ENCODE assay signal across 17 cellular contexts in the genomic region with DNA sequence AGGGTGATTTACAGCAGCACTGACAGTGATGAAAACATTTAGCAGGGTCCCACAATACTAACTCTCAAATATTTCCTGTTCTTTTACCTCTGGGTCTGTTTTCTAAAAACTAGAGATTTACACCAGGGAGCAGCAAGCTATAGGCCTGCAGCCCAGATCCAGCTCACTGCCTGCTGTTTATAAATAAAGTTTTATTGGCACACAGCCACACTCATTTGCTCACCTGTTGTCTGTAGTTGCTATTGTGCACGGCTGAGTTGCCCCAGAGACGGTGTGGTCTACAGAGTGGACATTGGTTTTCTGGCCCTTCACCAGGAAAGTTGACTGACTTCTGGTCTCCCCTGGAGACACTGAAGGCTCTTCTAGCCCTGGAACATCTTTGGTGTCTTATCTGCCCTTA. TPM values are rescaled to one million over a fixed set of nuclear protein-coding genes. Genes with fewer than 3 reads are reported as not detected.
A peak's percentile ranks its signal among the peaks of the same experiment; 100 is the strongest.
DNase-seq lines count a peak whose midpoint lies in the region; TF ChIP-seq lines count a peak whose summit lies in the region.
"Had no signal": no experiment of that assay in that cellular context is flagged by ENCODE, and none has a peak within 500 bp of the region (broad histone marks: within the 10 kb centered on the region; RNA-seq: fewer than 3 reads in every experiment).

No MANE protein-coding gene starts in this region.

- no peaks in the 10 kb centered on the region for H3K4me1 ChIP-seq in HEK293 (ENCODE audit: control insufficient read depth, insufficient read depth, low read length)
- H3K4me1 ChIP-seq in spleen: no peaks in the 10 kb centered on the region
- H3K4me1 ChIP-seq in colonic mucosa: no peaks in the 10 kb centered on the region
- H3K4me1 ChIP-seq: BE2C, HAP-1 had no signal

- POLR2A ChIA-PET in HEK293 (lab: Yijun Ruan, JAX): no interaction called here

- WGBS in spleen, 5 donors: 88 to 97% (median 93%) methylated on average over 2 of the region's 2 CpGs

- no peak overlapping the region for H3K27ac ChIP-seq in HEK293 (ENCODE audit: extremely low read depth, low read depth, low read length)
- no peak overlapping the region for H3K27ac ChIP-seq in spleen
- H3K27ac ChIP-seq in colonic mucosa: no peak overlapping the region
- H3K27ac ChIP-seq: GM23248 had no signal

- intact Hi-C loops in spleen (cut with DNase I; ENCODE audit: low total_unique reads): no loop called here
- intact Hi-C loops in colonic mucosa (cut with DNase I): no loop called here

- DNase-seq in LHCN-M2 (ENCODE audit: low read depth): peak; percentile 7
- DNase-seq in myocyte (ENCODE audit: low read depth): peak; percentile 15
- no peak for DNase-seq in spleen
- DNase-seq in activated CD8-positive, alpha-beta memory T cell treated with anti-CD3 and anti-CD28 coated beads, Interleukin-2, amount 50 U/mL, for 4 hours: no peak
- DNase-seq in colonic mucosa: no peak
- DNase-seq: ACHN; BE2C; C1 segment of cervical spinal cord; CD4-positive, CD25-positive, alpha-beta regulatory T cell; CD8-positive, alpha-beta memory T cell; COR-L47; DMS 273 treated with DMSO at 0.1 percent for 48 hours; DMS53; GM23248; IMR-90 had no signal

- H3K36me3 ChIP-seq in HEK293 (ENCODE audit: control insufficient read depth in 2 of 2, insufficient read depth in 1 of 2, low read length in 2 of 2) (peaks cover 13 to 92% of the 10 kb centered on the region in 2 experiments), spleen (peaks cover 0 to 100% (median 89%) of the 10 kb centered on the region in 6 donors), colonic mucosa (peaks cover 17% of the 10 kb centered on the region)

- CTCF ChIA-PET in HEK293 (lab: Yijun Ruan, JAX): no interaction called here

- H3K9ac ChIP-seq in colonic mucosa (ENCODE audit: low read depth in 2 of 2, low read length in 2 of 2): no peak overlapping the region
- H3K9ac ChIP-seq: GM23248 had no signal

- H3K9me3 ChIP-seq in HEK293 (ENCODE audit: control insufficient read depth, insufficient read depth, low read depth, low read length) (no peaks in the 10 kb centered on the region), spleen (no peaks in the 10 kb centered on the region), colonic mucosa (no peaks in the 10 kb centered on the region)
- H3K9me3 ChIP-seq: BE2C, HAP-1 had no signal

- no peak for TF ChIP-seq CTCF in HEK293 (tag by site-specific recombination; IDR thresholded peaks at IDR 0.05)
- no peak for TF ChIP-seq CTCF in spleen (IDR thresholded peaks at IDR 0.05 in 8 of 11, conservative IDR thresholded peaks at IDR 0.05 in 3 of 11)
- TF ChIP-seq CTCF in colonic mucosa (IDR thresholded peaks at IDR 0.05): no peak

- no peak for TF ChIP-seq POLR2A in spleen (IDR thresholded peaks at IDR 0.05)

- H3K27me3 ChIP-seq in spleen (replicated peaks in 1 of 7) (no peaks in the 10 kb centered on the region), colonic mucosa (no peaks in the 10 kb centered on the region)
- H3K27me3 ChIP-seq: BE2C had no signal

- H3K4me3 ChIP-seq in HEK293 (ENCODE audit: low read depth, low read length): no peak overlapping the region
- no peak overlapping the region for H3K4me3 ChIP-seq in spleen
- no peak overlapping the region for H3K4me3 ChIP-seq in colonic mucosa
- H3K4me3 ChIP-seq: GM23248, HAP-1 had no signal

TF ChIP-seq in HEK293, 187 proteins besides CTCF, POLR2A, EP300 and RAD21:
- TF ChIP-seq ZNF623 (tag by site-specific recombination; IDR thresholded peaks at IDR 0.05) (no peak), SCRT2 (tag by site-specific recombination; IDR thresholded peaks at IDR 0.05) (peak; percentile 30; the same call in 1 of the 2 replicates)

RNA-seq across cellular contexts. Expression of gene JPT2, which starts 16.3 kb away (rescaled TPM):
- total RNA-seq in LHCN-M2 (2014; rRNA removed) (59.1 and 62.8 TPM in 2 replicates), myocyte (20.1 and 24.7 TPM in 2 replicates), spleen (10 to 100 TPM; 15.6 to 30.5 (median 22.7) TPM), colonic mucosa (100 to 1,000 TPM in 1 of 2 donors, 10 to 100 TPM in 1; 53.5 to 123 TPM)
- 49.4 TPM for polyA plus RNA-seq in LHCN-M2 (2012)
- 26.3 TPM for polyA plus RNA-seq in myocyte (2012)
- polyA plus RNA-seq in spleen: 10 to 100 TPM in 2 of 3 donors, 1 to 10 TPM in 1; 8.2 to 15.0 (median 12.9) TPM

RNA-seq across cellular contexts. Expression of gene MAPK8IP3, which starts 44.2 kb away (rescaled TPM):
- total RNA-seq in LHCN-M2 (2014; rRNA removed) (45.9 and 55.4 TPM in 2 replicates), myocyte (90.3 and 108 TPM in 2 replicates), spleen (100 to 1,000 TPM in 6 of 7 donors, 10 to 100 TPM in 1; 97.0 to 134 (median 126) TPM), colonic mucosa (10 to 100 TPM; 44.0 to 62.6 TPM)
- 31.4 TPM for polyA plus RNA-seq in LHCN-M2 (2012)
- 61.8 TPM for polyA plus RNA-seq in myocyte (2012)
- 100 to 1,000 TPM in 1 of 3 donors, 10 to 100 TPM in 2; 27.2 to 116 (median 57.8) TPM for polyA plus RNA-seq in spleen

RNA-seq across cellular contexts. Expression of gene CRAMP1, which starts 49.7 kb away (rescaled TPM):
- 6.9 and 7.9 TPM in 2 replicates for total RNA-seq in LHCN-M2 (2014; rRNA removed)
- 4.4 TPM for polyA plus RNA-seq in LHCN-M2 (2012)
- total RNA-seq in myocyte: 7.8 and 8.4 TPM in 2 replicates
- 8.2 TPM for polyA plus RNA-seq in myocyte (2012)
- total RNA-seq in spleen: 10 to 100 TPM; 15.5 to 32.4 (median 21.6) TPM
- polyA plus RNA-seq in spleen: 10 to 100 TPM in 1 of 3 donors, 1 to 10 TPM in 2; 3.0 to 10.2 (median 3.2) TPM
- total RNA-seq in colonic mucosa: 10 to 100 TPM; 13.6 to 17.1 TPM

RNA-seq across cellular contexts. Expression of gene IFT140, which starts 50.0 kb away (rescaled TPM):
- total RNA-seq in LHCN-M2 (2014; rRNA removed): 9.9 and 18.3 TPM in 2 replicates
- polyA plus RNA-seq in LHCN-M2 (2012): 9.5 TPM
- 12.8 and 16.7 TPM in 2 replicates for total RNA-seq in myocyte
- polyA plus RNA-seq in myocyte (2012): 18.6 TPM
- total RNA-seq in spleen: 10 to 100 TPM in 5 of 7 donors, 1 to 10 TPM in 2; 7.8 to 14.5 (median 12.3) TPM
- polyA plus RNA-seq in spleen: 1 to 10 TPM; 4.2 to 6.5 (median 4.3) TPM
- 10 to 100 TPM; 12.5 to 15.6 TPM for total RNA-seq in colonic mucosa

Comparison
In these comparisons a context has a peak if more than half of its experiments do, and no peak if none do; other contexts are left out.
1. DNase-seq: peak in LHCN-M2 (single experiment) and myocyte (single experiment); none in spleen (single experiment), activated CD8-positive, alpha-beta memory T cell treated with anti-CD3 and anti-CD28 coated beads, Interleukin-2, amount 50 U/mL, for 4 hours (single experiment) and colonic mucosa (single experiment).